In the genomic region with DNA sequence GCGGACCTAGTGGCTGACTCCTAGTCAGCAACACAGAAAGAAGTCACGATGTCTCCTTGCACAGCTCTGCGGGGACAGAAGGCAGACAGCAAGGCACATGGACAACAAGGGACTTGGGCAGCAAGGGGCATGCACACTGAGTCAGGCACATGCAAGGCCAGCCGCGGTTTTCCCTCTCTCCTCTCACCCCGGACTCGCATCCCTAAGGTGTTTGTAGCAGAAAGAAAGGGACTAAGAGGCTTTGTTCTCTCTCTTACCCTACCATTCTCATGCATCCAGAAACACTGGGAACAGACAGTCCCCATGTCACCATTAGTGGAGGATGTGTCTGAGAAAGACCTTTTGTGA, we compare ENCODE assay signal across 26 cellular contexts.
"Had no signal": no experiment of that assay in that cellular context is flagged by ENCODE, and none has a peak within 500 bp of the region (broad histone marks: within the 10 kb centered on the region; RNA-seq: fewer than 3 reads in every experiment).

No MANE protein-coding gene starts in this region.

- H3K27me3 Mint-ChIP-seq: activated CD4-positive, alpha-beta T cell treated with anti-CD3 and anti-CD28 coated beads for 36 hours; activated CD8-positive, alpha-beta memory T cell treated with anti-CD3 and anti-CD28 coated beads, Interleukin-2, amount 10 ng/mL, durations not matched to agents 7 days and 5 days; activated naive CD4-positive, alpha-beta T cell treated with anti-CD3 and anti-CD28 coated beads, Interleukin-2, amount 50 U/mL, for 24 hours had no signal

- H3K27me3 ChIP-seq: esophagus squamous epithelium, heart right ventricle, right atrium auricular region, transverse colon had no signal

- H3K36me3 Mint-ChIP-seq: activated CD8-positive, alpha-beta memory T cell treated with anti-CD3 and anti-CD28 coated beads, Interleukin-2, amount 10 ng/mL, durations not matched to agents 7 days and 5 days; activated naive CD4-positive, alpha-beta T cell treated with anti-CD3 and anti-CD28 coated beads, Interleukin-2, amount 50 U/mL, for 24 hours had no signal

- H3K36me3 ChIP-seq: esophagus squamous epithelium, heart right ventricle, right atrium auricular region, transverse colon had no signal

- H3K4me1 ChIP-seq: esophagus squamous epithelium, heart right ventricle, right atrium auricular region, transverse colon had no signal

- ATAC-seq: activated CD4-positive, alpha-beta T cell treated with anti-CD3 and anti-CD28 coated beads for 36 hours; activated CD8-positive, alpha-beta memory T cell treated with anti-CD3 and anti-CD28 coated beads, Interleukin-2, amount 10 ng/mL, durations not matched to agents 7 days and 5 days; activated CD8-positive, alpha-beta T cell treated with anti-CD3 and anti-CD28 coated beads, Interleukin-2, amount 10 ng/mL, durations not matched to agents 7 days and 5 days; left cardiac atrium had no signal

- FAIRE-seq: bronchial epithelial cell, colon, islet of Langerhans, urothelium cell line had no signal

- H3K4me3 ChIP-seq: esophagus squamous epithelium, heart right ventricle, right atrium auricular region, transverse colon had no signal

- H3K9me3 Mint-ChIP-seq: activated T-helper 2 cell treated with anti-CD3 and anti-CD28 coated beads, Interferon-gamma antibody, Interleukin-2, Interleukin-4, amounts not matched to agents 10 μg/mL and 5 μg/mL and 100 μg/mL, durations not matched to agents 14 hours and 24 hours and 36 hours; nephron; T-helper 2 cell treated with Interferon-gamma antibody and Interleukin-4, amounts not matched to agents 5 μg/mL and 100 μg/mL, for 36 hours had no signal

- H3K27ac Mint-ChIP-seq: activated CD4-positive, alpha-beta T cell treated with anti-CD3 and anti-CD28 coated beads for 36 hours; activated CD8-positive, alpha-beta memory T cell treated with anti-CD3 and anti-CD28 coated beads, Interleukin-2, amount 10 ng/mL, durations not matched to agents 7 days and 5 days; activated CD8-positive, alpha-beta T cell treated with anti-CD3 and anti-CD28 coated beads, Interleukin-2, amount 10 ng/mL, durations not matched to agents 7 days and 5 days; activated naive CD4-positive, alpha-beta T cell treated with anti-CD3 and anti-CD28 coated beads, Interleukin-2, amount 50 U/mL, for 24 hours; activated T-helper 2 cell treated with anti-CD3 and anti-CD28 coated beads, Interferon-gamma antibody, Interleukin-2, Interleukin-4, amounts not matched to agents 10 μg/mL and 5 μg/mL and 100 μg/mL, durations not matched to agents 14 hours and 24 hours and 36 hours; nephron; T-helper 2 cell treated with Interferon-gamma antibody and Interleukin-4, amounts not matched to agents 5 μg/mL and 100 μg/mL, for 36 hours had no signal

- H3K27ac ChIP-seq: epithelial cell of prostate, esophagus squamous epithelium, heart right ventricle, right atrium auricular region, transverse colon had no signal

- H3K4me3 Mint-ChIP-seq: activated CD4-positive, alpha-beta T cell treated with anti-CD3 and anti-CD28 coated beads for 36 hours; activated CD8-positive, alpha-beta memory T cell treated with anti-CD3 and anti-CD28 coated beads, Interleukin-2, amount 10 ng/mL, durations not matched to agents 7 days and 5 days; activated CD8-positive, alpha-beta T cell treated with anti-CD3 and anti-CD28 coated beads, Interleukin-2, amount 10 ng/mL, durations not matched to agents 7 days and 5 days; activated naive CD4-positive, alpha-beta T cell treated with anti-CD3 and anti-CD28 coated beads, Interleukin-2, amount 50 U/mL, for 24 hours; nephron; T-helper 2 cell treated with Interferon-gamma antibody and Interleukin-4, amounts not matched to agents 5 μg/mL and 100 μg/mL, for 36 hours had no signal

- H3K4me1 Mint-ChIP-seq: activated CD4-positive, alpha-beta T cell treated with anti-CD3 and anti-CD28 coated beads for 36 hours; activated CD8-positive, alpha-beta memory T cell treated with anti-CD3 and anti-CD28 coated beads, Interleukin-2, amount 10 ng/mL, durations not matched to agents 7 days and 5 days; activated naive CD4-positive, alpha-beta T cell treated with anti-CD3 and anti-CD28 coated beads, Interleukin-2, amount 50 U/mL, for 24 hours; nephron had no signal

- DNase-seq: activated CD4-positive, alpha-beta T cell treated with anti-CD3 and anti-CD28 coated beads for 36 hours; activated CD4-positive, CD25-positive, alpha-beta regulatory T cell; activated CD8-positive, alpha-beta memory T cell treated with anti-CD3 and anti-CD28 coated beads, Interleukin-2, amount 10 ng/mL, durations not matched to agents 7 days and 5 days; activated CD8-positive, alpha-beta T cell treated with anti-CD3 and anti-CD28 coated beads, Interleukin-2, amount 10 ng/mL, durations not matched to agents 7 days and 5 days; activated T-cell treated with anti-CD3 and anti-CD28 coated beads, Interleukin-2, amount 50 U/mL, for 48 hours; anterior cingulate cortex; dermis blood vessel endothelial cell; effector CD4-positive, alpha-beta T cell; esophagus squamous epithelium; foreskin melanocyte; heart right ventricle; left cardiac atrium; mammary epithelial cell; stimulated activated naive CD4-positive, alpha-beta T cell treated with Interleukin-2 at 50 U/mL for 16 hours; T-helper 1 cell; transverse colon had no signal

- H3K9me3 ChIP-seq: esophagus squamous epithelium, heart right ventricle, right atrium auricular region, transverse colon had no signal
